In the genomic region with DNA sequence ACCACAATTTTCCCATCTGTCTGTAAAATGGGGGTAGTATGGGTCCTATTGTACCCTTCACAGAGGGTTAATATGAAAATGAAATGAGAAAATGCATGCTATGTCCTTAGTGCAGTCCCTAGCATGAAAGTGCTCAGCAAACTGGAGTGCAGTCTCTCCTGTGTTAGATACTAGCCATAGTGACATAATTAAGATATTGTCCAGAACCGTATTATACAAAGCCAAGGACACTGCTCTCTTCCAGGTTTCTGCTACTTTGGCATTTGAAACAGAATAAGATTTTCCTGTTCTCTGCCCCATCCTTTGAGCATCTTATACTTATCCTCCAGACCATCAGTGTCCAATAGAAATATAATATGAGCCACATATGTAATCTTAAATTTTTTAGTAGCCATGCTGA, we compare ENCODE assay signal across 24 cellular contexts.
"Had no signal": no experiment of that assay in that cellular context is flagged by ENCODE, and none has a peak within 500 bp of the region (broad histone marks: within the 10 kb centered on the region; RNA-seq: fewer than 3 reads in every experiment).

No MANE protein-coding gene starts in this region.

- H3K4me3 ChIP-seq: colonic mucosa, coronary artery, dorsolateral prefrontal cortex, esophagus muscularis mucosa, esophagus squamous epithelium, gastrocnemius medialis, gastroesophageal sphincter, heart left ventricle, heart right ventricle had no signal

- ATAC-seq: effector memory CD8-positive, alpha-beta T cell; esophagus mucosa; foreskin keratinocyte; gastrocnemius medialis; gastroesophageal sphincter; heart left ventricle; heart right ventricle had no signal

- H3K36me3 ChIP-seq: colonic mucosa, esophagus muscularis mucosa, esophagus squamous epithelium, gastrocnemius medialis, gastroesophageal sphincter had no signal

- H3K9me3 ChIP-seq: colonic mucosa, esophagus muscularis mucosa, esophagus squamous epithelium, gastrocnemius medialis, gastroesophageal sphincter, heart left ventricle, heart right ventricle had no signal

- H3K4me1 ChIP-seq: colonic mucosa had no signal

- H3K27ac ChIP-seq: colonic mucosa, coronary artery, dorsolateral prefrontal cortex, epithelial cell of prostate, esophagus muscularis mucosa, esophagus squamous epithelium, foreskin keratinocyte, gastroesophageal sphincter, heart left ventricle, heart right ventricle had no signal

- H3K27me3 ChIP-seq: colonic mucosa, dorsolateral prefrontal cortex, esophagus muscularis mucosa, esophagus squamous epithelium, foreskin keratinocyte, gastrocnemius medialis, gastroesophageal sphincter, heart left ventricle, heart right ventricle had no signal

- DNase-seq: colonic mucosa; cortex of kidney; dermis blood vessel endothelial cell; dorsolateral prefrontal cortex; effector CD4-positive, alpha-beta T cell; effector CD8-positive, alpha-beta T cell; effector memory CD4-positive, alpha-beta T cell; effector memory CD8-positive, alpha-beta T cell; endodermal cell; erythroblast; esophagus squamous epithelium; foreskin fibroblast; foreskin keratinocyte; foreskin melanocyte; gastrocnemius medialis; glutamatergic neuron; head of caudate nucleus; heart left ventricle; heart right ventricle had no signal
